Comparison of ENCODE assay signal across 9 cellular contexts in the genomic region with DNA sequence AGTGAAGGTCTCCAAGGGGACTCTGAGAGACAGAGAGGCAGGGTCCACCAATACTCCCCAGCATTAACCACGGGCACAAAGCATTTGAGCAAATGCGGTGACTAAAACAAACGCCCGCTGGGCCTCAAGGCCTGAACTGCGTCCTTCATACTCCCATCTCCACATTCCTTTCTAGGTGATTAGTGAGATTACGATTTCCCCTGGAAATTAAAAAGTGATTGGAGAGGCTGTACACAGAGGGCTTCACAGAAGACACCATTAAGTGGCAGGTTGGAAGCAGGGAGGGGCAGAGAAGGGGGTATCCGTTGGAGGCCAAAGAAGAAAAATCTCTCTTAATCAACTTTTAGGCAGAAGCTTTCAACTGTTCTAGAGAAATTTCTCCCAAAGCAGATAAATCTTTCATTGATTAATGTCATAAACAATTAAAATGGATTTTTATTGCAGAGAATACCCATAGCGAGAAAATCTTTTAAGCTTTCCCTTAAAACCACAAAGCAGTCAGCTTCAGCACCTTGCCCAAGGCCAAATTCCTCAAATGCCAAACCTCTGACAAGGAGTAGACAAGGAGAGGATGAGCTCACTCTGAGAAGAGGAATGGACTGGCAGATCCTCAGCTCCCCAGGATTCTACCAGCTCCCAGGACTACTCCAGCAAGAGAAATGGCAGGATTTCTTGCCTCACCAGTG. TPM values are rescaled to one million over a fixed set of nuclear protein-coding genes. Genes with fewer than 3 reads are reported as not detected.
DNase-seq lines count a peak whose midpoint lies in the region; ATAC-seq, FAIRE-seq and TF ChIP-seq lines count a peak whose summit lies in the region.
"Had no signal": no experiment of that assay in that cellular context is flagged by ENCODE, and none has a peak within 500 bp of the region (broad histone marks: within the 10 kb centered on the region; RNA-seq: fewer than 3 reads in every experiment).

No MANE protein-coding gene starts in this region.

- TF ChIP-seq CTCF in neural progenitor cell (IDR thresholded peaks at IDR 0.05) = no peak
- TF ChIP-seq CTCF in gastrocnemius medialis (IDR thresholded peaks at IDR 0.05 in 4 of 5, conservative IDR thresholded peaks at IDR 0.05 in 1 of 5) = no peak

- H3K4me2 ChIP-seq in neural progenitor cell = peak overlapping the region; percentile 7

- H3K27me3 Mint-ChIP-seq in neural progenitor cell (ENCODE audit: insufficient read depth, low read depth) = peaks cover 3% of the 10 kb centered on the region

- H3K27me3 ChIP-seq in NT2/D1 (ENCODE audit: insufficient read depth, insufficient read length) = no peaks in the 10 kb centered on the region
- H3K27me3 ChIP-seq in neural progenitor cell = no peaks in the 10 kb centered on the region
- H3K27me3 ChIP-seq in gastrocnemius medialis = no peaks in the 10 kb centered on the region

- no peaks in the 10 kb centered on the region for H3K36me3 ChIP-seq in NT2/D1 (ENCODE audit: insufficient read depth, insufficient read length, low read length)
- H3K36me3 ChIP-seq in neural progenitor cell = no peaks in the 10 kb centered on the region
- no peaks in the 10 kb centered on the region for H3K36me3 ChIP-seq in gastrocnemius medialis

- H3K4me1 ChIP-seq in NT2/D1 (ENCODE audit: insufficient read depth, insufficient read length) = peaks cover 10% of the 10 kb centered on the region
- H3K4me1 ChIP-seq in neural progenitor cell = peaks cover 20% of the 10 kb centered on the region
- H3K4me1 ChIP-seq in gastrocnemius medialis = peaks cover 0 to 8% of the 10 kb centered on the region in 2 donors

- peak overlapping the region; percentile 13 for H3K4me3 ChIP-seq in NT2/D1 (ENCODE audit: insufficient read length, low read depth)
- no peak overlapping the region for H3K4me3 ChIP-seq in neural progenitor cell
- H3K4me3 ChIP-seq in gastrocnemius medialis = no peak overlapping the region

- H3K36me3 Mint-ChIP-seq in neural progenitor cell = no peaks in the 10 kb centered on the region

- peak overlapping the region; percentile 96 for H3K27ac Mint-ChIP-seq in neural progenitor cell

- no peaks in the 10 kb centered on the region for H3K9me3 ChIP-seq in NT2/D1 (ENCODE audit: insufficient read depth, low read length)
- no peaks in the 10 kb centered on the region for H3K9me3 ChIP-seq in neural progenitor cell (ENCODE audit: low read depth)
- no peaks in the 10 kb centered on the region for H3K9me3 ChIP-seq in gastrocnemius medialis

- no peak for ATAC-seq in gastrocnemius medialis

- DNase-seq in NT2/D1 (ENCODE audit: low read depth, low spot score) (peak; percentile 95), epithelial cell of prostate (ENCODE audit: low read depth, low spot score) (peak; percentile 83), neural progenitor cell (ENCODE audit: low spot score) (peak; percentile 57), NCI-H187 (lab: John Stamatoyannopoulos, UW) (no peak), gastrocnemius medialis (no peak), C1 segment of cervical spinal cord (lab: John Stamatoyannopoulos, UW) (no peak), AML-193 (lab: John Stamatoyannopoulos, UW) (no peak)
- DNase-seq: activated effector memory CD4-positive, alpha-beta T cell treated with anti-CD3 and anti-CD28 coated beads, Interleukin-2, amount 50 U/mL, for 16 hours had no signal

- H3K4me3 Mint-ChIP-seq in neural progenitor cell = no peak overlapping the region

- no peaks in the 10 kb centered on the region for H3K9me3 Mint-ChIP-seq in neural progenitor cell

- peaks cover 20% of the 10 kb centered on the region for H3K4me1 Mint-ChIP-seq in neural progenitor cell

- in situ Hi-C loops in gastrocnemius medialis (cut with MboI; ENCODE audit: low sequenced_read_pairs in 4 of 4) = no loop called here

- no peak for TF ChIP-seq POLR2A in gastrocnemius medialis (IDR thresholded peaks at IDR 0.05)

- peaks cover 9% of the 10 kb centered on the region for H3F3A ChIP-seq in neural progenitor cell (ENCODE audit: low read depth)

- peaks cover 8% of the 10 kb centered on the region for H3K79me2 ChIP-seq in neural progenitor cell (ENCODE audit: low read depth)

- no peaks in the 10 kb centered on the region for H4K20me1 ChIP-seq in neural progenitor cell (ENCODE audit: low read depth)

- peak overlapping the region; percentile 82 for H3K27ac ChIP-seq in epithelial cell of prostate
- no peak overlapping the region for H3K27ac ChIP-seq in neural progenitor cell
- no peak overlapping the region for H3K27ac ChIP-seq in gastrocnemius medialis

- H3K9ac ChIP-seq in NT2/D1 (ENCODE audit: insufficient read length, low read depth) (peak overlapping the region; percentile 66), neural progenitor cell (no peak overlapping the region)

- FAIRE-seq in G401.6 (lab: Jason Lieb, UNC) = peak; percentile 98

- intact Hi-C loops in gastrocnemius medialis (cut with DNase I; ENCODE audit: low total_unique reads) = no loop called here

- H2AFZ ChIP-seq in neural progenitor cell (replicated peaks) = no peak overlapping the region

RNA-seq across cellular contexts. Expression of gene MB21D2, which starts 38.2 kb away (rescaled TPM):
- total RNA-seq in neural progenitor cell (ENCODE audit: low replicate concordance) (11.3 and 15.1 TPM in 2 replicates), gastrocnemius medialis (1 to 10 TPM; 1.5 to 3.8 (median 2.7) TPM)

Comparison
In these comparisons a context has a peak if more than half of its experiments do, and no peak if none do; other contexts are left out.
1. DNase-seq: peak in NT2/D1 (single experiment), epithelial cell of prostate (single experiment) and neural progenitor cell (single experiment); none in NCI-H187 (0 of 2), gastrocnemius medialis (0 of 2), C1 segment of cervical spinal cord (0 of 14) and AML-193 (0 of 2).